In the genomic region with DNA sequence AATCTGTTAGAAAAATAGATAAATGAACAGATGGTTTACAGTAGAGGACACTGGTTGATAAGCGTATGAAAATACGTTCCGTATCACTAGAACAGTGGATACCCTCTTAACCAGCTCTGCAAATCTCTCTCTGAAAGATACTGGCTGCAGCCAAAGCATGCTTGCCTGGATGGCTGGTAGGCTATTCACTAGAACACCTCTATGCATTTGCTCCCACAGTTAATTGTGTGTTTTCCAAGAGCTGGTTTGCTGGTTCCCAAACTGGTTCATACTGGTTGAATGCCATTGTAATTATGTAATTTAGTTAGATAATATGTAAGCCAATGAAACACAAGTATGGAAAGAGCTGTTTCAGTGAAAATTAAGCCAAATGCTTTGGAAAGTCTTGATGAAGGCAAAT, we compare ENCODE assay signal across 27 cellular contexts.
DNase-seq lines count a peak whose midpoint lies in the region; ATAC-seq, FAIRE-seq and TF ChIP-seq lines count a peak whose summit lies in the region.
"Had no signal": no experiment of that assay in that cellular context is flagged by ENCODE, and none has a peak within 500 bp of the region (broad histone marks: within the 10 kb centered on the region; RNA-seq: fewer than 3 reads in every experiment).

No MANE protein-coding gene starts in this region.

- H3F3A ChIP-seq in SK-N-SH (replicated peaks; ENCODE audit: insufficient read depth) (peaks cover 3% of the 10 kb centered on the region), PC-3 (ENCODE audit: low read length, unreplicated experiment) (no peaks in the 10 kb centered on the region)

- H3K36me3 ChIP-seq in SK-N-SH (replicated peaks in 1 of 2; ENCODE audit: control insufficient read depth in 1 of 2, insufficient read depth in 2 of 2, low read length in 1 of 2) = peaks cover 12 to 13% of the 10 kb centered on the region in 2 experiments
- H3K36me3 ChIP-seq in bronchial epithelial cell (ENCODE audit: control insufficient read depth, insufficient read depth, low read length) = no peaks in the 10 kb centered on the region
- no peaks in the 10 kb centered on the region for H3K36me3 ChIP-seq in suprapubic skin
- no peaks in the 10 kb centered on the region for H3K36me3 ChIP-seq in PC-3 (ENCODE audit: low read depth, low read length)
- H3K36me3 ChIP-seq: HAP-1, neutrophil, thoracic aorta had no signal

- H3K27me3 ChIP-seq in SK-N-SH (ENCODE audit: insufficient read depth) = no peaks in the 10 kb centered on the region
- H3K27me3 ChIP-seq in bronchial epithelial cell (ENCODE audit: control insufficient read depth, insufficient read depth, low read length) = no peaks in the 10 kb centered on the region
- H3K27me3 ChIP-seq in suprapubic skin = no peaks in the 10 kb centered on the region
- H3K27me3 ChIP-seq in PC-3 (ENCODE audit: low read length) = no peaks in the 10 kb centered on the region
- H3K27me3 ChIP-seq: foreskin keratinocyte, heart right ventricle, neutrophil, Peyer's patch had no signal

- no peak for ATAC-seq in SK-N-SH treated with all-trans-retinoic acid at 6 μM for 48 hours
- ATAC-seq in left colon = peak; percentile 81
- ATAC-seq in PC-3 = no peak
- ATAC-seq: activated CD8-positive, alpha-beta T cell treated with anti-CD3 and anti-CD28 coated beads for 36 hours; activated naive CD4-positive, alpha-beta T cell treated with anti-CD3 and anti-CD28 coated beads, Interleukin-2, amount 50 U/mL, for 72 hours had no signal

- H3K9ac ChIP-seq in SK-N-SH (no peak overlapping the region), PC-3 (ENCODE audit: low read length) (no peak overlapping the region)

- TF ChIP-seq EP300 in SK-N-SH (IDR thresholded peaks at IDR 0.05; ENCODE audit: borderline replicate concordance in 1 of 2, low read depth in 1 of 2, low read length in 1 of 2) (no peak), suprapubic skin (IDR thresholded peaks at IDR 0.05) (no peak)

- no peaks in the 10 kb centered on the region for H3K9me3 ChIP-seq in SK-N-SH
- H3K9me3 ChIP-seq in suprapubic skin = no peaks in the 10 kb centered on the region
- no peaks in the 10 kb centered on the region for H3K9me3 ChIP-seq in PC-3 (ENCODE audit: low read length)
- H3K9me3 ChIP-seq: HAP-1, heart right ventricle, neutrophil, Peyer's patch, thoracic aorta had no signal

- TF ChIP-seq CTCF in SK-N-SH (IDR thresholded peaks at IDR 0.05) = no peak
- no peak for TF ChIP-seq CTCF in bronchial epithelial cell (IDR thresholded peaks at IDR 0.05; ENCODE audit: insufficient read depth, low read length, severe bottlenecking)
- TF ChIP-seq CTCF in suprapubic skin (IDR thresholded peaks at IDR 0.05) = no peak
- no peak for TF ChIP-seq CTCF in PC-3 (conservative IDR thresholded peaks at IDR 0.05; ENCODE audit: low read depth, low read length)

- H3K4me1 ChIP-seq in SK-N-SH (ENCODE audit: control insufficient read depth in 1 of 2, insufficient read depth in 2 of 2, low read depth in 1 of 2, low read length in 1 of 2) (peaks cover 0 to 3% of the 10 kb centered on the region in 2 experiments; a peak in 3 of 4 replicates), suprapubic skin (peaks cover 30% of the 10 kb centered on the region), PC-3 (ENCODE audit: insufficient read depth, low read length) (no peaks in the 10 kb centered on the region; the same call in 1 of the 2 replicates)
- H3K4me1 ChIP-seq: HAP-1 had no signal

- no peak for FAIRE-seq in bronchial epithelial cell (lab: Jason Lieb, UNC)
- FAIRE-seq: endothelial cell of umbilical vein, GM19239 had no signal

- H2AFZ ChIP-seq in SK-N-SH (ENCODE audit: low read depth) (no peak overlapping the region), PC-3 (ENCODE audit: low read length) (no peak overlapping the region)

- H3K79me2 ChIP-seq in SK-N-SH (ENCODE audit: insufficient read depth) (no peaks in the 10 kb centered on the region), PC-3 (ENCODE audit: low read length) (no peaks in the 10 kb centered on the region)

- H3K4me2 ChIP-seq in SK-N-SH = no peak overlapping the region
- no peak overlapping the region for H3K4me2 ChIP-seq in PC-3 (ENCODE audit: low read length)

- peak overlapping the region; percentile 16 to 31; a peak in 1 of 4 replicates for H3K27ac ChIP-seq in SK-N-SH (ENCODE audit: low read depth in 2 of 2, low read length in 1 of 2)
- H3K27ac ChIP-seq in suprapubic skin = peak overlapping the region; percentile 54
- no peak overlapping the region for H3K27ac ChIP-seq in PC-3 (ENCODE audit: low read length)
- H3K27ac ChIP-seq: 22Rv1, foreskin keratinocyte, neutrophil had no signal

- DNase-seq in SK-N-SH = no peak
- DNase-seq in bronchial epithelial cell (ENCODE audit: low read depth) = peak; percentile 8
- DNase-seq in left colon = no peak
- DNase-seq in suprapubic skin (ENCODE audit: low spot score in 2 of 2) = no peak
- no peak for DNase-seq in GM19238 (ENCODE audit: insufficient read length, low spot score)
- no peak for DNase-seq in DMS114 treated with DMSO at 0.1 percent for 48 hours (lab: John Stamatoyannopoulos, UW; ENCODE audit: unreplicated experiment)
- DNase-seq in PC-3 = no peak
- DNase-seq: activated CD4-positive, CD25-positive, alpha-beta regulatory T cell treated with anti-CD3 and anti-CD28 coated beads, Interleukin-2, amount 50 U/mL, for 72 hours; activated CD8-positive, alpha-beta T cell treated with anti-CD3 and anti-CD28 coated beads for 36 hours; CD4-positive, CD25-positive, alpha-beta regulatory T cell; heart right ventricle; NCI-H1092; NCI-H1694 treated with DMSO at 0.1 percent for 48 hours; NCI-H2171; NCI-H526; Peyer's patch; stimulated activated naive CD4-positive, alpha-beta T cell treated with Interleukin-2 at 50 U/mL for 16 hours; T-helper 1 cell had no signal

- no peak for TF ChIP-seq RAD21 in SK-N-SH (IDR thresholded peaks at IDR 0.05; ENCODE audit: low read length)

- H4K20me1 ChIP-seq in SK-N-SH (ENCODE audit: insufficient read depth) = no peaks in the 10 kb centered on the region
- no peaks in the 10 kb centered on the region for H4K20me1 ChIP-seq in PC-3 (ENCODE audit: low read length)

- WGBS in SK-N-SH (ENCODE audit: low lambda C conversion rate) = 97% methylated on average over 3 of the region's 3 CpGs
- WGBS in suprapubic skin = 63% methylated on average over 3 of the region's 3 CpGs

- H3K4me3 ChIP-seq in SK-N-SH (ENCODE audit: low read depth in 2 of 2, low read length in 1 of 2) = no peak overlapping the region
- no peak overlapping the region for H3K4me3 ChIP-seq in bronchial epithelial cell (ENCODE audit: low read depth, low read length)
- H3K4me3 ChIP-seq in suprapubic skin = no peak overlapping the region
- no peak overlapping the region for H3K4me3 ChIP-seq in PC-3 (ENCODE audit: low read length)
- H3K4me3 ChIP-seq: HAP-1, heart right ventricle, Peyer's patch, thoracic aorta had no signal

- no TSS peak for BruUV-seq in PC-3 (replicated peaks; lab: Mats Ljungman, UMichigan)

- CTCF ChIA-PET in SK-N-SH (lab: Yijun Ruan, JAX) = interaction anchor here (0.7 to 2.0 kb wide), 2 partner anchors 21 to 1169 kb away, joined by 4 to 5 read pairs; no protein-coding TSS in a partner anchor
- CTCF ChIA-PET in PC-3 (lab: Charles Lee) = no interaction called here

- H3K9me2 ChIP-seq in SK-N-SH (no peaks in the 10 kb centered on the region), PC-3 (replicated peaks; ENCODE audit: low read length) (no peaks in the 10 kb centered on the region)

- POLR2A ChIA-PET in SK-N-SH (lab: Yijun Ruan, JAX) (no interaction called here), PC-3 (lab: Charles Lee; ENCODE audit: unreplicated experiment) (no interaction called here)

- intact Hi-C loops in left colon (cut with DNase I, micrococcal nuclease) = no loop called here
- intact Hi-C loops in PC-3 (cut with micrococcal nuclease) = no loop called here

- no peak for TF ChIP-seq POLR2A in suprapubic skin (IDR thresholded peaks at IDR 0.05)

TF ChIP-seq in SK-N-SH, 30 proteins besides CTCF, POLR2A, EP300 and RAD21 (continues in another document):
- TF ChIP-seq GATA2 (CRISPR knock-in tag; IDR thresholded peaks at IDR 0.05) = no peak
- TF ChIP-seq FOXJ3 (CRISPR knock-in tag; IDR thresholded peaks at IDR 0.05) = no peak
- no peak for TF ChIP-seq RXRA (IDR thresholded peaks at IDR 0.05; ENCODE audit: borderline replicate concordance, low read depth)
- TF ChIP-seq NRF1 (IDR thresholded peaks at IDR 0.05; ENCODE audit: low read depth, low read length) = no peak
- no peak for TF ChIP-seq GABPA (IDR thresholded peaks at IDR 0.05; ENCODE audit: low read depth)
- TF ChIP-seq, protein P1, sequence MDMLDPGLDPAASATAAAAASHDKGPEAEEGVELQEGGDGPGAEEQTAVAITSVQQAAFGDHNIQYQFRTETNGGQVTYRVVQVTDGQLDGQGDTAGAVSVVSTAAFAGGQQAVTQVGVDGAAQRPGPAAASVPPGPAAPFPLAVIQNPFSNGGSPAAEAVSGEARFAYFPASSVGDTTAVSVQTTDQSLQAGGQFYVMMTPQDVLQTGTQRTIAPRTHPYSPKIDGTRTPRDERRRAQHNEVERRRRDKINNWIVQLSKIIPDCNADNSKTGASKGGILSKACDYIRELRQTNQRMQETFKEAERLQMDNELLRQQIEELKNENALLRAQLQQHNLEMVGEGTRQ (IDR thresholded peaks at IDR 0.05; ENCODE audit: borderline replicate concordance, low read depth, low read length) = no peak
- no peak for TF ChIP-seq YY1 (IDR thresholded peaks at IDR 0.05; ENCODE audit: low read depth)
- no peak for TF ChIP-seq FOSL2 (IDR thresholded peaks at IDR 0.05; ENCODE audit: borderline replicate concordance, low read depth)
- no peak for TF ChIP-seq SMC3 (IDR thresholded peaks at IDR 0.05; ENCODE audit: low read depth, low read length)

TF ChIP-seq in SK-N-SH treated with all-trans-retinoic acid at 6 μM for 48 hours, 23 proteins besides CTCF, POLR2A, EP300 and RAD21 (continues in another document):
- TF ChIP-seq, protein P2, sequence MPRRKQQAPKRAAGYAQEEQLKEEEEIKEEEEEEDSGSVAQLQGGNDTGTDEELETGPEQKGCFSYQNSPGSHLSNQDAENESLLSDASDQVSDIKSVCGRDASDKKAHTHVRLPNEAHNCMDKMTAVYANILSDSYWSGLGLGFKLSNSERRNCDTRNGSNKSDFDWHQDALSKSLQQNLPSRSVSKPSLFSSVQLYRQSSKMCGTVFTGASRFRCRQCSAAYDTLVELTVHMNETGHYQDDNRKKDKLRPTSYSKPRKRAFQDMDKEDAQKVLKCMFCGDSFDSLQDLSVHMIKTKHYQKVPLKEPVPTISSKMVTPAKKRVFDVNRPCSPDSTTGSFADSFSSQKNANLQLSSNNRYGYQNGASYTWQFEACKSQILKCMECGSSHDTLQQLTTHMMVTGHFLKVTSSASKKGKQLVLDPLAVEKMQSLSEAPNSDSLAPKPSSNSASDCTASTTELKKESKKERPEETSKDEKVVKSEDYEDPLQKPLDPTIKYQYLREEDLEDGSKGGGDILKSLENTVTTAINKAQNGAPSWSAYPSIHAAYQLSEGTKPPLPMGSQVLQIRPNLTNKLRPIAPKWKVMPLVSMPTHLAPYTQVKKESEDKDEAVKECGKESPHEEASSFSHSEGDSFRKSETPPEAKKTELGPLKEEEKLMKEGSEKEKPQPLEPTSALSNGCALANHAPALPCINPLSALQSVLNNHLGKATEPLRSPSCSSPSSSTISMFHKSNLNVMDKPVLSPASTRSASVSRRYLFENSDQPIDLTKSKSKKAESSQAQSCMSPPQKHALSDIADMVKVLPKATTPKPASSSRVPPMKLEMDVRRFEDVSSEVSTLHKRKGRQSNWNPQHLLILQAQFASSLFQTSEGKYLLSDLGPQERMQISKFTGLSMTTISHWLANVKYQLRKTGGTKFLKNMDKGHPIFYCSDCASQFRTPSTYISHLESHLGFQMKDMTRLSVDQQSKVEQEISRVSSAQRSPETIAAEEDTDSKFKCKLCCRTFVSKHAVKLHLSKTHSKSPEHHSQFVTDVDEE (CRISPR knock-in tag; IDR thresholded peaks at IDR 0.05) = no peak
